In genomic region chr14:72172075-72172474, GRCh38 we compare ENCODE assay signal across 27 cellular contexts.
DNase-seq lines count a peak whose midpoint lies in the region; ATAC-seq, FAIRE-seq and TF ChIP-seq lines count a peak whose summit lies in the region.
"Had no signal": no experiment of that assay in that cellular context is flagged by ENCODE, and none has a peak within 500 bp of the region (broad histone marks: within the 10 kb centered on the region; RNA-seq: fewer than 3 reads in every experiment).

No MANE protein-coding gene starts in this region.

- no peak for TF ChIP-seq RAD21 in GM12878 (IDR thresholded peaks at IDR 0.05; ENCODE audit: insufficient read depth, low read depth, low read length)

- SMC1A ChIA-PET in GM12878 (lab: Charles Lee; ENCODE audit: uncharacterized antibody, unreplicated experiment): interaction anchor here (0.7 to 2.6 kb wide), 7 partner anchors 10 to 239 kb away, joined by 3 to 12 read pairs (median 3); partner anchors contain the start of gene RGS6

- TF ChIP-seq POLR2A in GM12878 (IDR thresholded peaks at IDR 0.05; ENCODE audit: low read depth, low read length): no peak

- H3K4me1 ChIP-seq in HEK293 (ENCODE audit: control insufficient read depth, insufficient read depth, low read length): no peaks in the 10 kb centered on the region; the same call in 1 of the 2 replicates
- no peaks in the 10 kb centered on the region for H3K4me1 ChIP-seq in GM12878 (ENCODE audit: control insufficient read depth, insufficient read depth, low read length)
- H3K4me1 ChIP-seq in mammary epithelial cell (ENCODE audit: insufficient read depth, low read length): no peaks in the 10 kb centered on the region
- H3K4me1 ChIP-seq: BE2C had no signal

- CTCF ChIA-PET in HEK293 (lab: Yijun Ruan, JAX) (interaction anchor here (0.7 to 1.3 kb wide), 2 partner anchors 68 to 246 kb away, joined by 4 to 6 read pairs; no protein-coding TSS in a partner anchor), GM12878 (lab: Yijun Ruan, JAX) (interaction anchor here (0.7 to 3.7 kb wide), 7 partner anchors 10 to 239 kb away, joined by 3 to 16 read pairs (median 3); partner anchors contain the start of gene RGS6), mammary epithelial cell (lab: Charles Lee; ENCODE audit: low non-redundant PET) (no interaction called here)
- CTCF ChIA-PET in activated naive CD4-positive, alpha-beta T cell treated with anti-CD3 and anti-CD28 coated beads for 36 hours (lab: Charles Lee): interaction anchor here (0.6 kb wide), 1 partner anchor 23 kb away, joined by 5 read pairs; no protein-coding TSS in a partner anchor

- ATAC-seq in GM12878: 0 out of 3 replicates have a peak, but pooled peaks have one; percentile 25
- ATAC-seq in stimulated activated memory B cell treated with anti-CD40 and anti-IgM and Interleukin-4, amounts not matched to agents 10 μg/mL and 1 μg/mL and 100 μg/mL, for 72 hours: no peak

- peaks cover 60% of the 10 kb centered on the region for H3K27me3 Mint-ChIP-seq in stimulated activated memory B cell treated with anti-CD40 and anti-IgM and Interleukin-4, amounts not matched to agents 10 μg/mL and 1 μg/mL and 100 μg/mL, for 72 hours
- H3K27me3 Mint-ChIP-seq in activated naive CD4-positive, alpha-beta T cell treated with anti-CD3 and anti-CD28 coated beads for 36 hours (ENCODE audit: low read depth): peaks cover 9% of the 10 kb centered on the region

- H3K27ac ChIP-seq in HEK293 (ENCODE audit: extremely low read depth, low read depth, low read length): no peak overlapping the region
- H3K27ac ChIP-seq in GM12878 (ENCODE audit: control insufficient read depth, insufficient read depth): no peak overlapping the region
- no peak overlapping the region for H3K27ac ChIP-seq in mammary epithelial cell (ENCODE audit: insufficient read depth, low read depth, low read length)
- H3K27ac ChIP-seq: BLaER1 had no signal

- peaks cover 4% of the 10 kb centered on the region for H3K9me3 Mint-ChIP-seq in stimulated activated memory B cell treated with anti-CD40 and anti-IgM and Interleukin-4, amounts not matched to agents 10 μg/mL and 1 μg/mL and 100 μg/mL, for 72 hours
- H3K9me3 Mint-ChIP-seq in activated naive CD4-positive, alpha-beta T cell treated with anti-CD3 and anti-CD28 coated beads for 36 hours: no peaks in the 10 kb centered on the region

- peaks cover 6% of the 10 kb centered on the region for H3K4me1 Mint-ChIP-seq in stimulated activated memory B cell treated with anti-CD40 and anti-IgM and Interleukin-4, amounts not matched to agents 10 μg/mL and 1 μg/mL and 100 μg/mL, for 72 hours
- no peaks in the 10 kb centered on the region for H3K4me1 Mint-ChIP-seq in activated naive CD4-positive, alpha-beta T cell treated with anti-CD3 and anti-CD28 coated beads for 36 hours (ENCODE audit: low read depth)
- H3K4me1 Mint-ChIP-seq: CD14-positive monocyte; CD4-positive, alpha-beta memory T cell; CD4-positive, CD25-positive, alpha-beta regulatory T cell; CD8-positive, alpha-beta memory T cell had no signal

- H3K79me2 ChIP-seq in GM12878 (ENCODE audit: control insufficient read depth, insufficient read depth, low read length): no peaks in the 10 kb centered on the region
- H3K79me2 ChIP-seq in mammary epithelial cell (ENCODE audit: insufficient read depth, low read length): no peaks in the 10 kb centered on the region

- intact Hi-C loops in GM12878 (cut with micrococcal nuclease; ENCODE audit: unreplicated experiment) (no loop called here), mammary epithelial cell (cut with micrococcal nuclease) (no loop called here)
- intact Hi-C loops in activated naive CD4-positive, alpha-beta T cell treated with anti-CD3 and anti-CD28 coated beads for 36 hours (cut with micrococcal nuclease): no loop called here

- H3K4me3 Mint-ChIP-seq in stimulated activated memory B cell treated with anti-CD40 and anti-IgM and Interleukin-4, amounts not matched to agents 10 μg/mL and 1 μg/mL and 100 μg/mL, for 72 hours: no peak overlapping the region
- no peak overlapping the region for H3K4me3 Mint-ChIP-seq in activated naive CD4-positive, alpha-beta T cell treated with anti-CD3 and anti-CD28 coated beads for 36 hours
- H3K4me3 Mint-ChIP-seq: CD14-positive monocyte; CD4-positive, alpha-beta memory T cell; CD4-positive, CD25-positive, alpha-beta regulatory T cell; CD8-positive, alpha-beta memory T cell had no signal

- RAD21 ChIA-PET in GM12878 (lab: Charles Lee; ENCODE audit: unreplicated experiment): interaction anchor here (1.1 to 3.3 kb wide), 6 partner anchors 7 to 148 kb away, joined by 3 to 12 read pairs (median 4); no protein-coding TSS in a partner anchor

- H3K27ac Mint-ChIP-seq in stimulated activated memory B cell treated with anti-CD40 and anti-IgM and Interleukin-4, amounts not matched to agents 10 μg/mL and 1 μg/mL and 100 μg/mL, for 72 hours: no peak overlapping the region
- H3K27ac Mint-ChIP-seq in activated naive CD4-positive, alpha-beta T cell treated with anti-CD3 and anti-CD28 coated beads for 36 hours: no peak overlapping the region
- H3K27ac Mint-ChIP-seq: CD14-positive monocyte; CD4-positive, alpha-beta memory T cell; CD4-positive, CD25-positive, alpha-beta regulatory T cell; CD8-positive, alpha-beta memory T cell had no signal

- no peaks in the 10 kb centered on the region for H4K20me1 ChIP-seq in GM12878 (ENCODE audit: control insufficient read depth, insufficient read depth)
- H4K20me1 ChIP-seq in mammary epithelial cell (ENCODE audit: insufficient read depth, low read length): no peaks in the 10 kb centered on the region
- H4K20me1 ChIP-seq: BLaER1 had no signal

- H2AFZ ChIP-seq in GM12878 (ENCODE audit: control insufficient read depth, low read depth, low read length): no peak overlapping the region
- H2AFZ ChIP-seq in mammary epithelial cell (ENCODE audit: low read depth, low read length): no peak overlapping the region

- POLR2A ChIA-PET in HEK293 (lab: Yijun Ruan, JAX): interaction anchor here (0.5 kb wide), 1 partner anchor 21 kb away, joined by 5 read pairs; no protein-coding TSS in a partner anchor
- POLR2A ChIA-PET in GM12878 (lab: Charles Lee): interaction anchor here (1.2 kb wide), 1 partner anchor 47 kb away, joined by 3 read pairs; no protein-coding TSS in a partner anchor

- no peak for TF ChIP-seq CTCF in HEK293 (tag by site-specific recombination; IDR thresholded peaks at IDR 0.05)
- TF ChIP-seq CTCF in GM12878 (IDR thresholded peaks at IDR 0.05 in 2 of 3, conservative IDR thresholded peaks at IDR 0.05 in 1 of 3; ENCODE audit: control insufficient read depth in 2 of 3, extremely low read depth in 1 of 3, insufficient read depth in 1 of 3, low read depth in 3 of 3, low read length in 3 of 3): no peak
- no peak for TF ChIP-seq CTCF in mammary epithelial cell (conservative IDR thresholded peaks at IDR 0.05 in 1 of 2, IDR thresholded peaks at IDR 0.05 in 1 of 2; ENCODE audit: extremely low read depth in 1 of 2, insufficient read depth in 1 of 2, low read depth in 1 of 2, low read length in 2 of 2)

- TF ChIP-seq EP300 in GM12878 (IDR thresholded peaks at IDR 0.05; ENCODE audit: borderline replicate concordance in 1 of 2, control insufficient read depth in 1 of 2, low read depth in 2 of 2, low read length in 2 of 2): no peak

- peak; percentile 44 for DNase-seq in DMS79 (lab: John Stamatoyannopoulos, UW)
- DNase-seq in DMS79 treated with DMSO at 0.1 percent for 48 hours (lab: John Stamatoyannopoulos, UW): peak; percentile 44
- DNase-seq in GM12878 (ENCODE audit: low read depth, low spot score): no peak
- no peak for DNase-seq in mammary epithelial cell
- no peak for DNase-seq in activated naive CD4-positive, alpha-beta T cell treated with anti-CD3 and anti-CD28 coated beads for 36 hours
- no peak for DNase-seq in NOMO-1 treated with DMSO at 0.1 percent for 48 hours (lab: John Stamatoyannopoulos, UW; ENCODE audit: unreplicated experiment)
- DNase-seq: 8988T; ACHN; BE2C; C1 segment of cervical spinal cord; CD4-positive, alpha-beta memory T cell; CD4-positive, CD25-positive, alpha-beta regulatory T cell; CD8-positive, alpha-beta memory T cell; COR-L47; DMS 273 treated with DMSO at 0.1 percent for 48 hours; DMS153; DMS53; DND-41; EL; GDM1 had no signal

- no peaks in the 10 kb centered on the region for H3K27me3 ChIP-seq in GM12878 (replicated peaks in 1 of 2; ENCODE audit: control insufficient read depth in 2 of 2, insufficient read depth in 2 of 2, low read length in 1 of 2)
- H3K27me3 ChIP-seq in mammary epithelial cell (ENCODE audit: insufficient read depth, low read length): no peaks in the 10 kb centered on the region
- H3K27me3 ChIP-seq: BE2C, BLaER1 had no signal

- in situ Hi-C loops in GM12878 (cut with MboI): no loop called here
- in situ Hi-C loops in mammary epithelial cell (cut with MboI; ENCODE audit: low sequenced_read_pairs in 2 of 2): no loop called here

- 33% methylated on average over 5 of the region's 5 CpGs for WGBS in GM12878 (ENCODE audit: insufficient coverage, insufficient replicate concordance, low lambda C conversion rate, missing lambda C conversion rate)
- WGBS in mammary epithelial cell (ENCODE audit: low coverage, missing lambda C conversion rate): 61% methylated on average over 5 of the region's 5 CpGs

- no peak overlapping the region for H3K4me3 ChIP-seq in HEK293 (ENCODE audit: low read depth, low read length)
- no peak overlapping the region for H3K4me3 ChIP-seq in GM12878
- no peak overlapping the region for H3K4me3 ChIP-seq in mammary epithelial cell (replicated peaks in 1 of 3; ENCODE audit: insufficient read depth in 1 of 3, low read depth in 2 of 3, low read length in 3 of 3)
- H3K4me3 ChIP-seq: BLaER1 had no signal

- H3K4me2 ChIP-seq in GM12878 (ENCODE audit: control insufficient read depth, insufficient read depth) (no peak overlapping the region), mammary epithelial cell (ENCODE audit: insufficient read depth, low read depth, low read length) (no peak overlapping the region)
- H3K4me2 ChIP-seq: BLaER1 had no signal

- dilution Hi-C loops in mammary epithelial cell (cut with HindIII; ENCODE audit: low sequenced_read_pairs): no loop called here

- H3K9ac ChIP-seq in GM12878 (ENCODE audit: control insufficient read depth, insufficient read depth, low read length) (no peak overlapping the region), mammary epithelial cell (ENCODE audit: insufficient read depth, low read length) (no peak overlapping the region)
- H3K9ac ChIP-seq: BLaER1 had no signal

- no peaks in the 10 kb centered on the region for H3K9me3 ChIP-seq in HEK293 (ENCODE audit: control insufficient read depth, insufficient read depth, low read depth, low read length)
- no peaks in the 10 kb centered on the region for H3K9me3 ChIP-seq in GM12878 (replicated peaks; ENCODE audit: control insufficient read depth, insufficient read depth, low read length)
- no peaks in the 10 kb centered on the region for H3K9me3 ChIP-seq in mammary epithelial cell (replicated peaks; ENCODE audit: insufficient read depth, low read length)
- H3K9me3 ChIP-seq: BE2C had no signal

- H3K36me3 Mint-ChIP-seq in stimulated activated memory B cell treated with anti-CD40 and anti-IgM and Interleukin-4, amounts not matched to agents 10 μg/mL and 1 μg/mL and 100 μg/mL, for 72 hours: no peaks in the 10 kb centered on the region
- H3K36me3 Mint-ChIP-seq in activated naive CD4-positive, alpha-beta T cell treated with anti-CD3 and anti-CD28 coated beads for 36 hours (ENCODE audit: low read depth): no peaks in the 10 kb centered on the region
- H3K36me3 Mint-ChIP-seq: CD14-positive monocyte; CD4-positive, alpha-beta memory T cell; CD4-positive, CD25-positive, alpha-beta regulatory T cell; CD8-positive, alpha-beta memory T cell had no signal

- no TSS peak for BruUV-seq in GM12878 (replicated peaks; lab: Mats Ljungman, UMichigan)
- BruUV-seq in mammary epithelial cell (replicated peaks; lab: Mats Ljungman, UMichigan): no TSS peak

- FAIRE-seq in GM12878 (lab: Jason Lieb, UNC): no peak
- FAIRE-seq: A204.1, GM12891, GM19239 had no signal

- no peaks in the 10 kb centered on the region for H3K36me3 ChIP-seq in HEK293 (ENCODE audit: control insufficient read depth in 2 of 2, insufficient read depth in 1 of 2, low read length in 2 of 2)
- H3K36me3 ChIP-seq in GM12878 (ENCODE audit: control insufficient read depth in 2 of 2, insufficient read depth in 2 of 2, low read length in 1 of 2): no peaks in the 10 kb centered on the region
- H3K36me3 ChIP-seq in mammary epithelial cell (ENCODE audit: insufficient read depth, low read length): no peaks in the 10 kb centered on the region
- H3K36me3 ChIP-seq: BE2C, BLaER1 had no signal

Comparison
In these comparisons a context has a peak if more than half of its experiments do, and no peak if none do; other contexts are left out.
1. DNase-seq: peak in DMS79 (single experiment) and DMS79 treated with DMSO at 0.1 percent for 48 hours (single experiment); none in GM12878 (single experiment), mammary epithelial cell (single experiment), activated naive CD4-positive, alpha-beta T cell treated with anti-CD3 and anti-CD28 coated beads for 36 hours (single experiment) and NOMO-1 treated with DMSO at 0.1 percent for 48 hours (single experiment).